In genomic region chr12:111424793-111425251, GRCh38 we compare ENCODE assay signal across 11 cellular contexts. TPM values are rescaled to one million over a fixed set of nuclear protein-coding genes. Genes with fewer than 3 reads are reported as not detected.
A peak's percentile ranks its signal among the peaks of the same experiment; 100 is the strongest.
DNase-seq lines count a peak whose midpoint lies in the region; ATAC-seq and TF ChIP-seq lines count a peak whose summit lies in the region.
"Had no signal": no experiment of that assay in that cellular context is flagged by ENCODE, and none has a peak within 500 bp of the region (broad histone marks: within the 10 kb centered on the region; RNA-seq: fewer than 3 reads in every experiment).

No MANE protein-coding gene starts in this region.

- peak overlapping the region; percentile 7 to 73 for H3K9ac ChIP-seq in liver (ENCODE audit: low read depth in 1 of 2, low read length in 2 of 2)

- peaks cover 6% of the 10 kb centered on the region for H3K27me3 Mint-ChIP-seq in GM23338 (ENCODE audit: insufficient read depth, low read depth, poor library complexity)

- TF ChIP-seq RAD21 in liver (IDR thresholded peaks at IDR 0.05): peak; percentile 67 to 69

- no peaks in the 10 kb centered on the region for H3K27me3 ChIP-seq in BE2C
- no peaks in the 10 kb centered on the region for H3K27me3 ChIP-seq in GM23338 (ENCODE audit: insufficient read depth)
- H3K27me3 ChIP-seq in liver (ENCODE audit: control insufficient read depth in 4 of 4, insufficient read depth in 4 of 4, low read length in 3 of 4): no peaks in the 10 kb centered on the region

- H3K4me1 ChIP-seq in BE2C (peaks cover 3% of the 10 kb centered on the region), GM23338 (ENCODE audit: insufficient read depth) (peaks cover 34% of the 10 kb centered on the region), liver (ENCODE audit: control insufficient read depth in 4 of 4, insufficient read depth in 4 of 4, low read length in 3 of 4) (peaks cover 15 to 44% (median 33%) of the 10 kb centered on the region in 4 donors)

- peaks cover 93% of the 10 kb centered on the region for H3K79me2 ChIP-seq in GM23338 (replicated peaks; ENCODE audit: insufficient read depth)

- in situ Hi-C loops in astrocyte of the spinal cord (cut with HindIII; ENCODE audit: low sequenced_read_pairs): no loop called here

- H3K4me2 ChIP-seq in GM23338: 0 out of 2 replicates have a peak overlapping the region, but pooled peaks have one; percentile 32

- H2AFZ ChIP-seq in GM23338: no peak overlapping the region

- WGBS in liver: 81% methylated on average over 6 of the region's 6 CpGs

- ATAC-seq in GM23338: peak; percentile 83
- no peak for ATAC-seq in GM21786 (IDR thresholded peaks at IDR 0.05; ENCODE audit: unreplicated experiment)
- no peak for ATAC-seq in HG03159 (IDR thresholded peaks at IDR 0.05; ENCODE audit: unreplicated experiment)

- H3K4me3 ChIP-seq in BE2C (ENCODE audit: low read depth, low read length) (no peak overlapping the region), GM23338 (no peak overlapping the region), astrocyte of the spinal cord (ENCODE audit: low read depth, low read length) (no peak overlapping the region), liver (ENCODE audit: low read depth in 1 of 3, low read length in 3 of 3) (no peak overlapping the region)
- H3K4me3 ChIP-seq: esophagus squamous epithelium had no signal

- H4K20me1 ChIP-seq in GM23338 (replicated peaks; ENCODE audit: insufficient read depth): peaks cover 18% of the 10 kb centered on the region

- peaks cover 4% of the 10 kb centered on the region for H3K36me3 ChIP-seq in BE2C
- H3K36me3 ChIP-seq in GM23338 (ENCODE audit: insufficient read depth): peaks cover under 1% of the 10 kb centered on the region; the same call in 1 of the 2 replicates
- H3K36me3 ChIP-seq in liver (ENCODE audit: control insufficient read depth in 4 of 4, insufficient read depth in 3 of 4, low read depth in 1 of 4, low read length in 3 of 4): peaks cover 0 to 8% (median 3%) of the 10 kb centered on the region in 4 donors

- no peak overlapping the region; the same call in 2 of the 3 replicates for H3K4me3 Mint-ChIP-seq in GM23338
- H3K4me3 Mint-ChIP-seq: nephron had no signal

- peak overlapping the region; percentile 59 for H3K27ac ChIP-seq in GM23338 (ENCODE audit: low read depth)
- H3K27ac ChIP-seq in liver (ENCODE audit: low read depth in 1 of 2, low read length in 2 of 2): peak overlapping the region; percentile 90 to 95

- peaks cover 39% of the 10 kb centered on the region for H3K36me3 Mint-ChIP-seq in GM23338 (ENCODE audit: low read depth)

- peak overlapping the region; percentile 78; the same call in 1 of the 2 replicates for H3K27ac Mint-ChIP-seq in GM23338

- H3K9me2 ChIP-seq in GM23338 (ENCODE audit: insufficient read depth): no peaks in the 10 kb centered on the region

- H3K9me3 ChIP-seq in BE2C (no peaks in the 10 kb centered on the region), liver (ENCODE audit: control insufficient read depth in 4 of 4, low read length in 3 of 4) (no peaks in the 10 kb centered on the region)
- H3K9me3 ChIP-seq: esophagus squamous epithelium had no signal

- H3K9me3 Mint-ChIP-seq in GM23338: no peaks in the 10 kb centered on the region
- H3K9me3 Mint-ChIP-seq: nephron had no signal

- DNase-seq in BE2C (no peak), GM23338 (ENCODE audit: low spot score) (peak; percentile 70), astrocyte of the spinal cord (ENCODE audit: low read depth, low spot score) (no peak), HCEC 1CT (no peak)
- no peak for DNase-seq in stimulated activated CD4-positive, alpha-beta T cell treated with anti-CD3 and anti-CD28 coated beads, Interleukin-4, amount 100 ng/mL, for 4 hours
- DNase-seq: esophagus squamous epithelium, NCI-H1694 had no signal

- TF ChIP-seq CTCF in BE2C (IDR thresholded peaks at IDR 0.05; ENCODE audit: low read depth, low read length) (peak; percentile 17), GM23338 (conservative IDR thresholded peaks at IDR 0.05; ENCODE audit: low read depth in 2 of 2) (peak; percentile 41 to 57), astrocyte of the spinal cord (IDR thresholded peaks at IDR 0.05; ENCODE audit: low read depth, low read length) (peak; percentile 8), liver (IDR thresholded peaks at IDR 0.05; ENCODE audit: low read depth, low read length, missing input control) (peak; percentile 32)

- peaks cover 8% of the 10 kb centered on the region for H3F3A ChIP-seq in GM23338 (replicated peaks; ENCODE audit: low read depth)

- H3K4me1 Mint-ChIP-seq in GM23338: peaks cover 44% of the 10 kb centered on the region
- H3K4me1 Mint-ChIP-seq: nephron had no signal

TF ChIP-seq in liver, 16 proteins besides CTCF, POLR2A, EP300 and RAD21:
- TF ChIP-seq NR2F2 (IDR thresholded peaks at IDR 0.05): peak; percentile 51
- no peak for TF ChIP-seq MAX (IDR thresholded peaks at IDR 0.05)
- peak in 1 of 2 donors; percentile 53 for TF ChIP-seq RXRA (IDR thresholded peaks at IDR 0.05)
- TF ChIP-seq HNF4A (conservative IDR thresholded peaks at IDR 0.05): peak; percentile 46 to 62

RNA-seq across cellular contexts. Expression of gene SH2B3, which starts 19.1 kb away (rescaled TPM):
- polyA plus RNA-seq in BE2C (2012; ENCODE audit: insufficient read depth, insufficient read length, low read depth): 42.9 TPM
- 59.0 and 59.3 TPM in 2 replicates for total RNA-seq in GM23338 (2014; rRNA removed; shearing (Covaris generic))
- 7.6 and 8.1 TPM in 2 replicates for polyA plus RNA-seq in GM23338 (2016; fragmentation: Nextera tagmentation; extraction: Ambion mirVana)
- 10 to 100 TPM; 10.7 to 18.7 TPM for total RNA-seq in liver
- 1 to 10 TPM; 4.4 to 6.9 TPM for polyA plus RNA-seq in liver

RNA-seq across cellular contexts. Expression of gene PHETA1, which starts 55.9 kb away (rescaled TPM):
- polyA plus RNA-seq in BE2C (2012; ENCODE audit: insufficient read depth, insufficient read length, low read depth): 22.6 TPM
- 12.9 and 15.4 TPM in 2 replicates for total RNA-seq in GM23338 (2014; rRNA removed; shearing (Covaris generic))
- 4.8 and 5.3 TPM in 2 replicates for polyA plus RNA-seq in GM23338 (2016; fragmentation: Nextera tagmentation; extraction: Ambion mirVana)
- total RNA-seq in liver: 1 to 10 TPM; 2.4 to 5.7 TPM
- 1 to 10 TPM; 2.5 to 5.4 TPM for polyA plus RNA-seq in liver
